In genomic region chr2:144471316-144472045, GRCh38 we compare ENCODE assay signal across 9 cellular contexts. TPM values are rescaled to one million over a fixed set of nuclear protein-coding genes. Genes with fewer than 3 reads are reported as not detected.
DNase-seq lines count a peak whose midpoint lies in the region; ATAC-seq and TF ChIP-seq lines count a peak whose summit lies in the region.
"Had no signal": no experiment of that assay in that cellular context is flagged by ENCODE, and none has a peak within 500 bp of the region (broad histone marks: within the 10 kb centered on the region; RNA-seq: fewer than 3 reads in every experiment).

No MANE protein-coding gene starts in this region.

- 63 to 79% (median 69%) methylated on average over 2 of the region's 2 CpGs for WGBS in heart left ventricle, 4 donors
- 54% methylated on average over 2 of the region's 2 CpGs for WGBS in suprapubic skin

- TF ChIP-seq CTCF in glutamatergic neuron (IDR thresholded peaks at IDR 0.05; ENCODE audit: partially characterized antibody, unreplicated experiment) (no peak), heart left ventricle (IDR thresholded peaks at IDR 0.05) (no peak), suprapubic skin (IDR thresholded peaks at IDR 0.05) (no peak)
- TF ChIP-seq CTCF in CD4-positive, alpha-beta T cell (IDR thresholded peaks at IDR 0.05), result no peak

- peak overlapping the region; percentile 26 for H3K4me3 Mint-ChIP-seq in glutamatergic neuron (ENCODE audit: unreplicated experiment)
- H3K4me3 Mint-ChIP-seq in CD4-positive, alpha-beta T cell, result no peak overlapping the region

- H3K4me1 Mint-ChIP-seq in glutamatergic neuron (ENCODE audit: low read depth, unreplicated experiment), result peaks cover 46% of the 10 kb centered on the region
- no peaks in the 10 kb centered on the region for H3K4me1 Mint-ChIP-seq in CD4-positive, alpha-beta T cell (ENCODE audit: low read depth)

- peaks cover 2% of the 10 kb centered on the region for H3K9me3 Mint-ChIP-seq in glutamatergic neuron (ENCODE audit: unreplicated experiment)
- H3K9me3 Mint-ChIP-seq in CD4-positive, alpha-beta T cell, result no peaks in the 10 kb centered on the region

- peaks cover 4 to 98% (median 62%) of the 10 kb centered on the region in 12 donors for H3K4me1 ChIP-seq in heart left ventricle
- H3K4me1 ChIP-seq in suprapubic skin, result peaks cover 9% of the 10 kb centered on the region

- no peak for TF ChIP-seq EP300 in suprapubic skin (IDR thresholded peaks at IDR 0.05)

- CTCF ChIA-PET in CD4-positive, alpha-beta T cell (lab: Charles Lee), result no interaction called here

- H3K27ac Mint-ChIP-seq in glutamatergic neuron (ENCODE audit: unreplicated experiment), result no peak overlapping the region
- H3K27ac Mint-ChIP-seq in CD4-positive, alpha-beta T cell, result no peak overlapping the region

- H3K36me3 ChIP-seq in heart left ventricle (peaks cover 0 to 51% (median 0%) of the 10 kb centered on the region in 9 donors), suprapubic skin (no peaks in the 10 kb centered on the region)

- H3K36me3 Mint-ChIP-seq in glutamatergic neuron (ENCODE audit: unreplicated experiment), result no peaks in the 10 kb centered on the region
- H3K36me3 Mint-ChIP-seq in CD4-positive, alpha-beta T cell (ENCODE audit: low read depth), result no peaks in the 10 kb centered on the region

- H3K9me3 ChIP-seq in heart left ventricle (no peaks in the 10 kb centered on the region), suprapubic skin (no peaks in the 10 kb centered on the region)
- H3K9me3 ChIP-seq in CD4-positive, alpha-beta T cell (ENCODE audit: control insufficient read depth, low read length), result no peaks in the 10 kb centered on the region

- POLR2A ChIA-PET in CD4-positive, alpha-beta T cell (lab: Charles Lee), result no interaction called here

- no peaks in the 10 kb centered on the region for H3K27me3 ChIP-seq in heart left ventricle
- no peaks in the 10 kb centered on the region for H3K27me3 ChIP-seq in CD4-positive, alpha-beta T cell (ENCODE audit: control insufficient read depth, insufficient read depth, low read length)
- no peaks in the 10 kb centered on the region for H3K27me3 ChIP-seq in suprapubic skin

- DNase-seq in glutamatergic neuron, result no peak
- no peak for DNase-seq in heart left ventricle
- DNase-seq in DMS 273 treated with DMSO at 0.1 percent for 48 hours (lab: John Stamatoyannopoulos, UW), result no peak
- DNase-seq in CD4-positive, alpha-beta T cell, result no peak
- DNase-seq in suprapubic skin (ENCODE audit: low spot score in 2 of 2), result no peak
- DNase-seq: NCI-H1417 treated with DMSO at 0.1 percent for 48 hours had no signal

- H3K4me3 ChIP-seq in heart left ventricle (no peak overlapping the region), suprapubic skin (no peak overlapping the region)

- ATAC-seq in GM18498 (IDR thresholded peaks at IDR 0.05; ENCODE audit: unreplicated experiment), result peak; percentile 87
- ATAC-seq in GM21447 (IDR thresholded peaks at IDR 0.05; ENCODE audit: unreplicated experiment), result peak; percentile 76
- peak; percentile 86 for ATAC-seq in HG03432 (IDR thresholded peaks at IDR 0.05; ENCODE audit: unreplicated experiment)
- ATAC-seq in heart left ventricle, result no peak
- ATAC-seq in CD4-positive, alpha-beta T cell (ENCODE audit: poor library complexity), result no peak

- TF ChIP-seq POLR2A in heart left ventricle (IDR thresholded peaks at IDR 0.05) (no peak), suprapubic skin (IDR thresholded peaks at IDR 0.05) (no peak)

- H3K27ac ChIP-seq in heart left ventricle (peak overlapping the region in 1 of 12 donors; percentile 29), suprapubic skin (no peak overlapping the region)
- H3K27ac ChIP-seq in CD4-positive, alpha-beta T cell (ENCODE audit: low read depth, low read length), result no peak overlapping the region

- intact Hi-C loops in heart left ventricle (cut with DNase I), result no loop called here
- intact Hi-C loops in CD4-positive, alpha-beta T cell (cut with DNase I, micrococcal nuclease), result no loop called here

- no peaks in the 10 kb centered on the region for H3K27me3 Mint-ChIP-seq in glutamatergic neuron (ENCODE audit: unreplicated experiment)
- H3K27me3 Mint-ChIP-seq in CD4-positive, alpha-beta T cell, result no peaks in the 10 kb centered on the region

RNA-seq across cellular contexts. Expression of gene ZEB2, which starts 48.4 kb away (rescaled TPM):
- total RNA-seq in glutamatergic neuron (ENCODE audit: unreplicated experiment) (121 TPM), heart left ventricle (100 to 1,000 TPM in 2 of 9 donors, 10 to 100 TPM in 7; 68.5 to 168 (median 86.3) TPM), suprapubic skin (10 to 100 TPM; 16.3 to 43.7 (median 34.5) TPM)
- polyA plus RNA-seq in heart left ventricle, result 10 to 100 TPM; 23.1 to 34.9 TPM
- total RNA-seq in CD4-positive, alpha-beta T cell, result 10 to 100 TPM; 12.3 to 13.4 TPM

Comparison
In these comparisons a context has a peak if more than half of its experiments do, and no peak if none do; other contexts are left out.
1. ATAC-seq: peak in GM18498 (single experiment), GM21447 (single experiment) and HG03432 (single experiment); none in heart left ventricle (0 of 4) and CD4-positive, alpha-beta T cell (single experiment).